ENCODE assay signal across 21 cellular contexts in the genomic region with DNA sequence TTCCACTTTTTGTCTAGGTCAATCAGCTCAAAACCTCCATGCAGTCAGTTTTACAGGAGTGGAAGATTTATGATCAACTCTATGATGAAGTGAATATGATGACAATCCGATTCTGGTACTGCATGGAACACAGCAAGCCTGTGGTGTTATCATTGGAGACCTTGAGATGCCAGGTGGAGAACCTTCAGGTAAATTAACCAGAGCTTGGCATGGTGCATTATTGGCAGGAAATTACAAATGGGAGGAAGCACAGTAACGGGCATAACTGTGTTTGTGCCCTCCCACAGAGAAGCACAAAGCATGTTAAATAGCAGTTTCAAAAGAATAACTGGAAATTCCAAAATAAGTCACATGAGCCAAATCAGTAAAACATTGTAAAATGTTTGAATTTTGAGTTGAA.
"Had no signal": no experiment of that assay in that cellular context is flagged by ENCODE, and none has a peak within 500 bp of the region (broad histone marks: within the 10 kb centered on the region; RNA-seq: fewer than 3 reads in every experiment).

No MANE protein-coding gene starts in this region.

- H3K4me1 Mint-ChIP-seq: activated naive CD8-positive, alpha-beta T cell treated with anti-CD3 and anti-CD28 coated beads for 36 hours; neural progenitor cell had no signal

- H3K4me3 Mint-ChIP-seq: activated B cell treated with CpG ODN at 0.5 μM for 24 hours; activated CD8-positive, alpha-beta T cell treated with anti-CD3 and anti-CD28 coated beads for 36 hours; activated naive CD8-positive, alpha-beta T cell treated with anti-CD3 and anti-CD28 coated beads for 36 hours; dendritic cell treated with granulocyte-macrophage colony-stimulating factor and Interleukin-4, amounts not matched to agents 40 ng/mL and 50 ng/mL, for 4 days; natural killer cell; neural progenitor cell; T-helper 2 cell treated with Interferon-gamma antibody and Interleukin-4, amounts not matched to agents 5 μg/mL and 100 μg/mL, for 36 hours had no signal

- DNase-seq: activated B cell treated with CpG ODN at 0.5 μM for 24 hours; activated CD4-positive, alpha-beta T cell treated with anti-CD3 and anti-CD28 coated beads, Interleukin-2, amount 50 U/mL, for 1 hour; activated CD8-positive, alpha-beta T cell treated with anti-CD3 and anti-CD28 coated beads for 36 hours; activated naive CD4-positive, alpha-beta T cell treated with Interleukin-2 at 50 U/mL for 16 hours; activated naive CD8-positive, alpha-beta T cell treated with anti-CD3 and anti-CD28 coated beads for 36 hours; activated T-cell treated with anti-CD3 and anti-CD28 coated beads, Interleukin-2, amount 50 U/mL, for 48 hours; brain microvascular endothelial cell; effector CD4-positive, alpha-beta T cell; esophagus squamous epithelium; foreskin melanocyte; kidney glomerular epithelial cell; left lung; lower lobe of right lung; natural killer cell; occipital lobe; stimulated activated CD4-positive, alpha-beta T cell treated with anti-CD3 and anti-CD28 coated beads, Interleukin-1b, Interleukin-23, amount 100 ng/mL, for 48 hours; stimulated activated CD4-positive, alpha-beta T cell treated with anti-CD3 and anti-CD28 coated beads, Interleukin-4, amount 100 ng/mL, for 4 hours; stimulated activated naive CD4-positive, alpha-beta T cell treated with Interleukin-2 at 50 U/mL for 16 hours had no signal

- H3K9me3 Mint-ChIP-seq: activated B cell treated with CpG ODN at 0.5 μM for 24 hours; activated CD8-positive, alpha-beta T cell treated with anti-CD3 and anti-CD28 coated beads for 36 hours; activated naive CD8-positive, alpha-beta T cell treated with anti-CD3 and anti-CD28 coated beads for 36 hours; dendritic cell treated with granulocyte-macrophage colony-stimulating factor and Interleukin-4, amounts not matched to agents 40 ng/mL and 50 ng/mL, for 4 days; natural killer cell; neural progenitor cell; T-helper 2 cell treated with Interferon-gamma antibody and Interleukin-4, amounts not matched to agents 5 μg/mL and 100 μg/mL, for 36 hours had no signal

- ATAC-seq: activated CD8-positive, alpha-beta T cell treated with anti-CD3 and anti-CD28 coated beads for 36 hours; left lung; lower lobe of right lung; natural killer cell had no signal

- H3K27ac Mint-ChIP-seq: activated B cell treated with CpG ODN at 0.5 μM for 24 hours; activated CD8-positive, alpha-beta T cell treated with anti-CD3 and anti-CD28 coated beads for 36 hours; activated naive CD8-positive, alpha-beta T cell treated with anti-CD3 and anti-CD28 coated beads for 36 hours; dendritic cell treated with granulocyte-macrophage colony-stimulating factor and Interleukin-4, amounts not matched to agents 40 ng/mL and 50 ng/mL, for 4 days; neural progenitor cell; T-helper 2 cell treated with Interferon-gamma antibody and Interleukin-4, amounts not matched to agents 5 μg/mL and 100 μg/mL, for 36 hours had no signal
